In genomic region chr12:120725659-120726509, GRCh38 we compare ENCODE assay signal across 8 cellular contexts. TPM values are rescaled to one million over a fixed set of nuclear protein-coding genes. Genes with fewer than 3 reads are reported as not detected.
DNase-seq lines count a peak whose midpoint lies in the region; ATAC-seq and TF ChIP-seq lines count a peak whose summit lies in the region.

A gene with protein sequence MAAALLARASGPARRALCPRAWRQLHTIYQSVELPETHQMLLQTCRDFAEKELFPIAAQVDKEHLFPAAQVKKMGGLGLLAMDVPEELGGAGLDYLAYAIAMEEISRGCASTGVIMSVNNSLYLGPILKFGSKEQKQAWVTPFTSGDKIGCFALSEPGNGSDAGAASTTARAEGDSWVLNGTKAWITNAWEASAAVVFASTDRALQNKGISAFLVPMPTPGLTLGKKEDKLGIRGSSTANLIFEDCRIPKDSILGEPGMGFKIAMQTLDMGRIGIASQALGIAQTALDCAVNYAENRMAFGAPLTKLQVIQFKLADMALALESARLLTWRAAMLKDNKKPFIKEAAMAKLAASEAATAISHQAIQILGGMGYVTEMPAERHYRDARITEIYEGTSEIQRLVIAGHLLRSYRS (plus strand): TSS chr12:120725826. CDS start chr12:120725886, 60 bp downstream.

- CTCF ChIA-PET in Panc1 (lab: Charles Lee) = interaction anchor here (0.5 to 1.1 kb wide), 3 partner anchors 41 to 456 kb away, joined by 3 to 10 read pairs (median 3); no protein-coding TSS in a partner anchor

- H3K9me3 Mint-ChIP-seq in naive B cell = no peaks in the 10 kb centered on the region
- no peaks in the 10 kb centered on the region for H3K9me3 Mint-ChIP-seq in stimulated activated effector memory CD8-positive, alpha-beta T cell treated with anti-CD3 and anti-CD28 coated beads, Interleukin-12 subunit alpha, Interleukin-12 subunit beta, amount 100 ng/mL, for 72 hours

- H3K27me3 ChIP-seq in Panc1 (ENCODE audit: control insufficient read depth, insufficient read depth, low read length) = no peaks in the 10 kb centered on the region

- H3K4me3 Mint-ChIP-seq in naive B cell = peak within 1 kb of the TSS; percentile 82 to 94 (median 88)
- peak within 1 kb of the TSS; percentile 82 for H3K4me3 Mint-ChIP-seq in stimulated activated effector memory CD8-positive, alpha-beta T cell treated with anti-CD3 and anti-CD28 coated beads, Interleukin-12 subunit alpha, Interleukin-12 subunit beta, amount 100 ng/mL, for 72 hours

- no peak for TF ChIP-seq RAD21 in Ishikawa (IDR thresholded peaks at IDR 0.05; ENCODE audit: low read depth)

- peaks cover 23 to 43% (median 38%) of the 10 kb centered on the region in 3 donors for H3K4me1 Mint-ChIP-seq in naive B cell
- H3K4me1 Mint-ChIP-seq in stimulated activated effector memory CD8-positive, alpha-beta T cell treated with anti-CD3 and anti-CD28 coated beads, Interleukin-12 subunit alpha, Interleukin-12 subunit beta, amount 100 ng/mL, for 72 hours = peaks cover 19% of the 10 kb centered on the region

- H3K36me3 ChIP-seq in Panc1 (ENCODE audit: control insufficient read depth, insufficient read depth, low read length) = peaks cover 8% of the 10 kb centered on the region

- intact Hi-C loops in Panc1 (cut with micrococcal nuclease; ENCODE audit: unreplicated experiment) = no loop called here

- H3K27me3 Mint-ChIP-seq in naive B cell = no peaks in the 10 kb centered on the region

- peak within 1 kb of the TSS; percentile 90 for H3K27ac ChIP-seq in Panc1 (ENCODE audit: low read length)

- ATAC-seq in GM21576 (IDR thresholded peaks at IDR 0.05; ENCODE audit: unreplicated experiment) (peak; percentile 93), Panc1 (peak; percentile 99), naive B cell (ENCODE audit: low read depth in 2 of 2) (peak; percentile 96 to 97)
- ATAC-seq in stimulated activated effector memory CD8-positive, alpha-beta T cell treated with anti-CD3 and anti-CD28 coated beads, Interleukin-12 subunit alpha, Interleukin-12 subunit beta, amount 100 ng/mL, for 72 hours = peak; percentile 99

- peak within 1 kb of the TSS; percentile 71 to 82 for H3K4me3 ChIP-seq in Panc1 (ENCODE audit: low read depth in 2 of 2, low read length in 2 of 2)

- no peaks in the 10 kb centered on the region for H3K9me3 ChIP-seq in Panc1 (ENCODE audit: control insufficient read depth, insufficient read depth, low read depth, low read length)

- H3K4me1 ChIP-seq in Panc1 (ENCODE audit: control insufficient read depth, insufficient read depth, low read length) = peaks cover 8% of the 10 kb centered on the region

- no peak for TF ChIP-seq CTCF in Panc1 (IDR thresholded peaks at IDR 0.05)

- in situ Hi-C loops in Panc1 (cut with HindIII; ENCODE audit: low pct_unique_long_range_greater_than_20kb, low sequenced_read_pairs) = no loop called here

- no TSS peak for BruUV-seq in Panc1 (replicated peaks; lab: Mats Ljungman, UMichigan)

- DNase-seq in DMS79 (lab: John Stamatoyannopoulos, UW) (peak; percentile 61), Panc1 (ENCODE audit: low read depth, low spot score) (peak; percentile 22), fibroblast of gingiva (ENCODE audit: low read depth) (peak; percentile 84), naive B cell (peak; percentile 87)
- DNase-seq in activated T-cell treated with anti-CD3 and anti-CD28 coated beads, Interleukin-2, amount 50 U/mL, for 48 hours = peak; percentile 91 to 94
- peak; percentile 82 to 93 for DNase-seq in stimulated activated effector memory CD8-positive, alpha-beta T cell treated with anti-CD3 and anti-CD28 coated beads, Interleukin-12 subunit alpha, Interleukin-12 subunit beta, amount 100 ng/mL, for 72 hours (ENCODE audit: low spot score in 2 of 2)

- peak within 1 kb of the TSS in 4 of 6 donors; percentile 16 to 92 (median 70) for H3K27ac Mint-ChIP-seq in naive B cell
- peak within 1 kb of the TSS; percentile 81 for H3K27ac Mint-ChIP-seq in stimulated activated effector memory CD8-positive, alpha-beta T cell treated with anti-CD3 and anti-CD28 coated beads, Interleukin-12 subunit alpha, Interleukin-12 subunit beta, amount 100 ng/mL, for 72 hours

- peaks cover 11 to 15% of the 10 kb centered on the region in 2 donors for H3K36me3 Mint-ChIP-seq in naive B cell
- H3K36me3 Mint-ChIP-seq in stimulated activated effector memory CD8-positive, alpha-beta T cell treated with anti-CD3 and anti-CD28 coated beads, Interleukin-12 subunit alpha, Interleukin-12 subunit beta, amount 100 ng/mL, for 72 hours = peaks cover 70% of the 10 kb centered on the region

- POLR2A ChIA-PET in Panc1 (lab: Charles Lee) = interaction anchor here (0.6 kb wide), 1 partner anchor 178 kb away, joined by 3 read pairs; no protein-coding TSS in a partner anchor

- no peak for TF ChIP-seq EP300 in Ishikawa (IDR thresholded peaks at IDR 0.05; ENCODE audit: borderline replicate concordance)

TF ChIP-seq in Ishikawa, 13 proteins besides CTCF, POLR2A, EP300 and RAD21:
- TF ChIP-seq YY1 (IDR thresholded peaks at IDR 0.05; ENCODE audit: low read depth) (peak; percentile 81), FOXM1 (IDR thresholded peaks at IDR 0.05; ENCODE audit: borderline replicate concordance, low read depth) (no peak), TCF12 (IDR thresholded peaks at IDR 0.05; ENCODE audit: low read depth) (no peak; the same call in 1 of the 2 replicates), TEAD4 (IDR thresholded peaks at IDR 0.05) (no peak), TAF1 (IDR thresholded peaks at IDR 0.05; ENCODE audit: low read depth) (peak; percentile 67), ZBTB7A (IDR thresholded peaks at IDR 0.05; ENCODE audit: low read depth) (0 out of 2 replicates have a peak, but pooled peaks have one; percentile 39), MAX (IDR thresholded peaks at IDR 0.05) (no peak), CEBPB (IDR thresholded peaks at IDR 0.05) (no peak), NFIC (IDR thresholded peaks at IDR 0.05) (no peak; the same call in 1 of the 2 replicates), CREB1 (IDR thresholded peaks at IDR 0.05; ENCODE audit: low read depth) (no peak), REST (IDR thresholded peaks at IDR 0.05; ENCODE audit: low read depth) (no peak), EGR1 (IDR thresholded peaks at IDR 0.05) (no peak)
- TF ChIP-seq, protein P1, sequence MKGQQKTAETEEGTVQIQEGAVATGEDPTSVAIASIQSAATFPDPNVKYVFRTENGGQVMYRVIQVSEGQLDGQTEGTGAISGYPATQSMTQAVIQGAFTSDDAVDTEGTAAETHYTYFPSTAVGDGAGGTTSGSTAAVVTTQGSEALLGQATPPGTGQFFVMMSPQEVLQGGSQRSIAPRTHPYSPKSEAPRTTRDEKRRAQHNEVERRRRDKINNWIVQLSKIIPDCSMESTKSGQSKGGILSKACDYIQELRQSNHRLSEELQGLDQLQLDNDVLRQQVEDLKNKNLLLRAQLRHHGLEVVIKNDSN (IDR thresholded peaks at IDR 0.05) = 0 out of 2 replicates have a peak, but pooled peaks have one; percentile 2

RNA-seq across cellular contexts. Expression of the gene that starts here (rescaled TPM):
- 15.9 TPM for total RNA-seq in Panc1 (2021; ENCODE audit: unreplicated experiment)
- 16.9 TPM for polyA plus RNA-seq in Panc1 (2012; ENCODE audit: insufficient read length)
- polyA plus RNA-seq in naive B cell (ENCODE audit: low read depth in 6 of 6) = 10 to 100 TPM in 1 of 6 donors, 1 to 10 TPM in 5; 3.4 to 17.4 (median 7.7) TPM

Comparison
In these comparisons a context has a peak if more than half of its experiments do, and no peak if none do; other contexts are left out.
1. Peak in every context shown above with its lines: DNase-seq, ATAC-seq, H3K4me3 ChIP-seq and H3K27ac ChIP-seq.
2. DNase-seq: peak in every context shown above with its lines; median percentile 92 in activated T-cell treated with anti-CD3 and anti-CD28 coated beads, Interleukin-2, amount 50 U/mL, for 48 hours; 88 in stimulated activated effector memory CD8-positive, alpha-beta T cell treated with anti-CD3 and anti-CD28 coated beads, Interleukin-12 subunit alpha, Interleukin-12 subunit beta, amount 100 ng/mL, for 72 hours; 87 in naive B cell; 84 in fibroblast of gingiva; 61 in DMS79; 22 in Panc1.